In genomic region chr11:128737704-128738103, GRCh38 we compare ENCODE assay signal across 18 cellular contexts. TPM values are rescaled to one million over a fixed set of nuclear protein-coding genes. Genes with fewer than 3 reads are reported as not detected.
DNase-seq lines count a peak whose midpoint lies in the region; ATAC-seq lines count a peak whose summit lies in the region.
"Had no signal": no experiment of that assay in that cellular context is flagged by ENCODE, and none has a peak within 500 bp of the region (broad histone marks: within the 10 kb centered on the region; RNA-seq: fewer than 3 reads in every experiment).

No MANE protein-coding gene starts in this region.

- no peak for ATAC-seq in activated CD8-positive, alpha-beta memory T cell treated with anti-CD3 and anti-CD28 coated beads, Interleukin-2, amount 10 ng/mL, durations not matched to agents 7 days and 5 days
- ATAC-seq in activated T-helper 17 cell treated with anti-CD3 and anti-CD28 coated beads, Interleukin-2, amount 50 U/mL, for 72 hours (replicated peaks): no peak
- no peak for ATAC-seq in stimulated activated memory B cell treated with anti-CD40 and anti-IgM and Interleukin-4, amounts not matched to agents 10 μg/mL and 1 μg/mL and 100 μg/mL, for 72 hours
- ATAC-seq in HG02840 (IDR thresholded peaks at IDR 0.05; ENCODE audit: low FRiP score, unreplicated experiment): no peak
- ATAC-seq: activated CD4-positive, CD25-positive, alpha-beta regulatory T cell treated with anti-CD3 and anti-CD28 coated beads, Interleukin-2, amount 50 U/mL, for 24 hours; right lobe of liver had no signal

- H3K9me3 Mint-ChIP-seq in activated CD8-positive, alpha-beta memory T cell treated with anti-CD3 and anti-CD28 coated beads, Interleukin-2, amount 10 ng/mL, durations not matched to agents 7 days and 5 days (ENCODE audit: low read depth): no peaks in the 10 kb centered on the region
- H3K9me3 Mint-ChIP-seq in activated T-helper 17 cell treated with anti-CD3 and anti-CD28 coated beads, Interleukin-2, amount 50 U/mL, for 72 hours: no peaks in the 10 kb centered on the region
- no peaks in the 10 kb centered on the region for H3K9me3 Mint-ChIP-seq in stimulated activated memory B cell treated with anti-CD40 and anti-IgM and Interleukin-4, amounts not matched to agents 10 μg/mL and 1 μg/mL and 100 μg/mL, for 72 hours
- H3K9me3 Mint-ChIP-seq: HFFc6 had no signal

- H3K27me3 Mint-ChIP-seq in activated CD8-positive, alpha-beta memory T cell treated with anti-CD3 and anti-CD28 coated beads, Interleukin-2, amount 10 ng/mL, durations not matched to agents 7 days and 5 days: no peaks in the 10 kb centered on the region
- H3K27me3 Mint-ChIP-seq in activated T-helper 17 cell treated with anti-CD3 and anti-CD28 coated beads, Interleukin-2, amount 50 U/mL, for 72 hours: no peaks in the 10 kb centered on the region
- no peaks in the 10 kb centered on the region for H3K27me3 Mint-ChIP-seq in stimulated activated memory B cell treated with anti-CD40 and anti-IgM and Interleukin-4, amounts not matched to agents 10 μg/mL and 1 μg/mL and 100 μg/mL, for 72 hours

- CTCF ChIA-PET in activated CD8-positive, alpha-beta memory T cell treated with anti-CD3 and anti-CD28 coated beads, Interleukin-2, amount 10 ng/mL, durations not matched to agents 7 days and 5 days (lab: Charles Lee): interaction anchor here (0.9 to 6.3 kb wide), 9 partner anchors 17 to 580 kb away, joined by 3 to 52 read pairs (median 7); no protein-coding TSS in a partner anchor

- peaks cover 33% of the 10 kb centered on the region for H3K36me3 Mint-ChIP-seq in activated CD8-positive, alpha-beta memory T cell treated with anti-CD3 and anti-CD28 coated beads, Interleukin-2, amount 10 ng/mL, durations not matched to agents 7 days and 5 days
- H3K36me3 Mint-ChIP-seq in activated T-helper 17 cell treated with anti-CD3 and anti-CD28 coated beads, Interleukin-2, amount 50 U/mL, for 72 hours (ENCODE audit: low read depth): peaks cover 36% of the 10 kb centered on the region
- H3K36me3 Mint-ChIP-seq in stimulated activated memory B cell treated with anti-CD40 and anti-IgM and Interleukin-4, amounts not matched to agents 10 μg/mL and 1 μg/mL and 100 μg/mL, for 72 hours: peaks cover 17% of the 10 kb centered on the region

- no peak overlapping the region for H3K4me3 Mint-ChIP-seq in activated CD8-positive, alpha-beta memory T cell treated with anti-CD3 and anti-CD28 coated beads, Interleukin-2, amount 10 ng/mL, durations not matched to agents 7 days and 5 days
- H3K4me3 Mint-ChIP-seq in activated T-helper 17 cell treated with anti-CD3 and anti-CD28 coated beads, Interleukin-2, amount 50 U/mL, for 72 hours: no peak overlapping the region
- no peak overlapping the region for H3K4me3 Mint-ChIP-seq in stimulated activated memory B cell treated with anti-CD40 and anti-IgM and Interleukin-4, amounts not matched to agents 10 μg/mL and 1 μg/mL and 100 μg/mL, for 72 hours
- H3K4me3 Mint-ChIP-seq: HFFc6 had no signal

- H3K4me1 Mint-ChIP-seq in activated CD8-positive, alpha-beta memory T cell treated with anti-CD3 and anti-CD28 coated beads, Interleukin-2, amount 10 ng/mL, durations not matched to agents 7 days and 5 days: peaks cover 72% of the 10 kb centered on the region
- peaks cover 69% of the 10 kb centered on the region for H3K4me1 Mint-ChIP-seq in activated T-helper 17 cell treated with anti-CD3 and anti-CD28 coated beads, Interleukin-2, amount 50 U/mL, for 72 hours
- H3K4me1 Mint-ChIP-seq in stimulated activated memory B cell treated with anti-CD40 and anti-IgM and Interleukin-4, amounts not matched to agents 10 μg/mL and 1 μg/mL and 100 μg/mL, for 72 hours: peaks cover 91% of the 10 kb centered on the region

- H3K27ac Mint-ChIP-seq in activated CD8-positive, alpha-beta memory T cell treated with anti-CD3 and anti-CD28 coated beads, Interleukin-2, amount 10 ng/mL, durations not matched to agents 7 days and 5 days: peak overlapping the region; percentile 25
- H3K27ac Mint-ChIP-seq in activated T-helper 17 cell treated with anti-CD3 and anti-CD28 coated beads, Interleukin-2, amount 50 U/mL, for 72 hours: peak overlapping the region; percentile 77
- peak overlapping the region; percentile 82 for H3K27ac Mint-ChIP-seq in stimulated activated memory B cell treated with anti-CD40 and anti-IgM and Interleukin-4, amounts not matched to agents 10 μg/mL and 1 μg/mL and 100 μg/mL, for 72 hours
- H3K27ac Mint-ChIP-seq: HFFc6 had no signal

- no peak for DNase-seq in activated CD8-positive, alpha-beta memory T cell treated with anti-CD3 and anti-CD28 coated beads, Interleukin-2, amount 10 ng/mL, durations not matched to agents 7 days and 5 days
- DNase-seq in activated CD8-positive, alpha-beta memory T cell treated with anti-CD3 and anti-CD28 coated beads, Interleukin-2, amount 50 U/mL, for 4 hours: no peak
- DNase-seq in NCI-H226 (peak; percentile 31), NCI-H2227 (lab: John Stamatoyannopoulos, UW; ENCODE audit: unreplicated experiment) (no peak), glomerular visceral epithelial cell (ENCODE audit: extremely low spot score) (no peak)
- DNase-seq: Caco-2; cerebellar nuclear complex; foreskin fibroblast; HFFc6; NCI-H1092; NCI-H748 treated with DMSO at 0.1 percent for 48 hours; right lobe of liver; stimulated activated CD4-positive, alpha-beta T cell treated with anti-CD3 and anti-CD28 coated beads, Interleukin-1b, Interleukin-23, amount 100 ng/mL, for 48 hours; T-helper 1 cell had no signal

RNA-seq across cellular contexts. Expression of gene FLI1, which starts 43.8 kb away (rescaled TPM):
- total RNA-seq in activated CD8-positive, alpha-beta memory T cell treated with anti-CD3 and anti-CD28 coated beads, Interleukin-2, amount 10 ng/mL, durations not matched to agents 7 days and 5 days: 100 to 1,000 TPM in 1 of 2 experiments, 10 to 100 TPM in 1; 85.0 to 105 TPM
- total RNA-seq in activated T-helper 17 cell treated with anti-CD3 and anti-CD28 coated beads, Interleukin-2, amount 50 U/mL, for 72 hours: 10 to 100 TPM; 55.6 to 73.4 TPM
- total RNA-seq: Caco-2 had no signal

Comparison
In these comparisons a context has a peak if more than half of its experiments do, and no peak if none do; other contexts are left out.
1. H3K27ac Mint-ChIP-seq: peak in every context shown above with its lines; median percentile 82 in stimulated activated memory B cell treated with anti-CD40 and anti-IgM and Interleukin-4, amounts not matched to agents 10 μg/mL and 1 μg/mL and 100 μg/mL, for 72 hours; 77 in activated T-helper 17 cell treated with anti-CD3 and anti-CD28 coated beads, Interleukin-2, amount 50 U/mL, for 72 hours; 25 in activated CD8-positive, alpha-beta memory T cell treated with anti-CD3 and anti-CD28 coated beads, Interleukin-2, amount 10 ng/mL, durations not matched to agents 7 days and 5 days.